ENCODE assay signal across 24 cellular contexts in genomic region chr16:85738878-85739715, GRCh38. TPM values are rescaled to one million over a fixed set of nuclear protein-coding genes. Genes with fewer than 3 reads are reported as not detected.
"Had no signal": no experiment of that assay in that cellular context is flagged by ENCODE, and none has a peak within 500 bp of the region (broad histone marks: within the 10 kb centered on the region; RNA-seq: fewer than 3 reads in every experiment).

No MANE protein-coding gene starts in this region.

- H3K4me3 ChIP-seq: dorsolateral prefrontal cortex, heart right ventricle, left lung, mucosa of descending colon, prostate gland, sigmoid colon, testis, tibial artery, upper lobe of left lung, uterus had no signal

- H3K27ac ChIP-seq: dorsolateral prefrontal cortex, heart right ventricle, left lung, neutrophil, prostate gland, sigmoid colon, testis, tibial artery, upper lobe of left lung, uterus had no signal

- DNase-seq: dorsolateral prefrontal cortex; effector CD4-positive, alpha-beta T cell; foreskin melanocyte; glutamatergic neuron; heart right ventricle; hippocampal formation; left cardiac atrium; left lung; mesenchymal stem cell; mucosa of descending colon; naive B cell; right cardiac atrium; sigmoid colon; stimulated activated CD4-positive, alpha-beta T cell treated with anti-CD3 and anti-CD28 coated beads, Interleukin-2, amount 100 ng/mL, for 24 hours; stimulated activated CD4-positive, alpha-beta T cell treated with anti-CD3 and anti-CD28 coated beads, Interleukin-4, amount 100 ng/mL, for 24 hours; stimulated activated naive CD8-positive, alpha-beta T cell treated with anti-CD3 and anti-CD28 coated beads, Interleukin-15, Interleukin-2, amounts not matched to agents 100 U/mL and 50 U/mL, for 24 hours; substantia nigra; testis; tibial artery; upper lobe of left lung; uterus had no signal

RNA-seq across cellular contexts. Expression of gene C16orf74, which starts 11.8 kb away (rescaled TPM):
- total RNA-seq: natural killer cell treated with Interleukin-12 subunit alpha and Interleukin-12 subunit beta and Interleukin-15 and Interleukin-18, amount 100 ng/mL, for 72 hours had no signal
